27 cellular contexts compared by ENCODE assay signal in genomic region chr2:118710481-118710880, GRCh38.
"Had no signal": no experiment of that assay in that cellular context is flagged by ENCODE, and none has a peak within 500 bp of the region (broad histone marks: within the 10 kb centered on the region; RNA-seq: fewer than 3 reads in every experiment).

No MANE protein-coding gene starts in this region.

- DNase-seq: activated CD4-positive, alpha-beta T cell treated with anti-CD3 and anti-CD28 coated beads for 48 hours; activated CD4-positive, alpha-beta T cell treated with anti-CD3 and anti-CD28 coated beads, Interleukin-2, amount 50 U/mL, for 4 hours; activated CD4-positive, CD25-positive, alpha-beta regulatory T cell treated with anti-CD3 and anti-CD28 coated beads, Interleukin-2, amount 50 U/mL, for 72 hours; activated CD8-positive, alpha-beta memory T cell treated with anti-CD3 and anti-CD28 coated beads, Interleukin-2, amount 50 U/mL, for 48 hours; activated CD8-positive, alpha-beta T cell treated with anti-CD3 and anti-CD28 coated beads, Interleukin-2, amount 10 ng/mL, durations not matched to agents 7 days and 5 days; activated naive CD4-positive, alpha-beta T cell treated with anti-CD3 and anti-CD28 coated beads, Interleukin-2, amount 50 U/mL, for 16 hours; activated naive CD8-positive, alpha-beta T cell treated with anti-CD3 and anti-CD28 coated beads, Interleukin-2, amount 10 ng/mL, durations not matched to agents 7 days and 5 days; activated T-cell treated with anti-CD3 and anti-CD28 coated beads, Interleukin-2, amount 50 U/mL, for 1 hour; NCI-H1092 treated with DMSO at 0.1 percent for 48 hours; NCI-H1417 treated with DMSO at 0.1 percent for 48 hours; NCI-H1694; NCI-H2029; NCI-H2107; NCI-H2171 treated with DMSO at 0.1 percent for 48 hours; NCI-H226; NCI-H510A; NCI-H526 treated with DMSO at 0.1 percent for 48 hours; NCI-H82; NK-92 treated with Interleukin-12 subunit alpha and Interleukin-12 subunit beta, amount 100 ng/mL, for 24 hours; OCI-M1; RPMI8226; SHP77 had no signal

- H3K27me3 ChIP-seq: ascending aorta, body of pancreas had no signal

- H3K36me3 ChIP-seq: ascending aorta had no signal

- ATAC-seq: activated CD8-positive, alpha-beta T cell treated with anti-CD3 and anti-CD28 coated beads, Interleukin-2, amount 10 ng/mL, durations not matched to agents 7 days and 5 days; body of pancreas; Panc1; WTC11 had no signal

- H3K9ac ChIP-seq: KMS-11 had no signal

- H3K4me1 ChIP-seq: ascending aorta, body of pancreas had no signal

- H3K27ac ChIP-seq: ascending aorta, body of pancreas, KMS-11 had no signal

- H3K9me3 ChIP-seq: ascending aorta, body of pancreas had no signal

- H3K4me2 ChIP-seq: KMS-11 had no signal

- H3K4me3 ChIP-seq: ascending aorta, body of pancreas had no signal
